25 cellular contexts compared by ENCODE assay signal in genomic region chr16:14280541-14280940, GRCh38.
"Had no signal": no experiment of that assay in that cellular context is flagged by ENCODE, and none has a peak within 500 bp of the region (broad histone marks: within the 10 kb centered on the region; RNA-seq: fewer than 3 reads in every experiment).

No MANE protein-coding gene starts in this region.

- H3K27me3 Mint-ChIP-seq: memory B cell had no signal

- H3K4me3 ChIP-seq: gastrocnemius medialis, left lung, lower lobe of right lung, prostate gland, sigmoid colon, skin epidermis, stomach, thoracic aorta, transverse colon had no signal

- H3K36me3 Mint-ChIP-seq: memory B cell, mesothelial cell of epicardium, natural killer cell had no signal

- H2AFZ ChIP-seq: parathyroid adenoma had no signal

- H3K36me3 ChIP-seq: gastrocnemius medialis, left lung, lower lobe of right lung, prostate gland, sigmoid colon, stomach, thoracic aorta, transverse colon had no signal

- H3K9me3 ChIP-seq: gastrocnemius medialis, left lung, lower lobe of right lung, prostate gland, sigmoid colon, thoracic aorta, transverse colon had no signal

- H3K27ac Mint-ChIP-seq: dendritic cell treated with granulocyte-macrophage colony-stimulating factor and Interleukin-4, amounts not matched to agents 40 ng/mL and 50 ng/mL, for 4 days; memory B cell; mesothelial cell of epicardium; natural killer cell had no signal

- FAIRE-seq: colon, keratinocyte had no signal

- H3K79me2 ChIP-seq: parathyroid adenoma had no signal

- H3K9ac ChIP-seq: parathyroid adenoma had no signal

- DNase-seq: cerebellar nuclear complex; erythroblast; gastrocnemius medialis; glutamatergic neuron; left lung; lower lobe of right lung; natural killer cell; occipital lobe; retina; sigmoid colon; stimulated activated CD4-positive, alpha-beta T cell treated with anti-CD3 and anti-CD28 coated beads, Interleukin-2, amount 100 ng/mL, for 24 hours; stimulated activated CD4-positive, alpha-beta T cell treated with anti-CD3 and anti-CD28 coated beads, Interleukin-4, amount 100 ng/mL, for 4 hours; stimulated activated naive CD4-positive, alpha-beta T cell; stomach; substantia nigra; transverse colon had no signal

- H3K27me3 ChIP-seq: gastrocnemius medialis, left lung, sigmoid colon, stomach, transverse colon had no signal

- H3K4me3 Mint-ChIP-seq: dendritic cell treated with granulocyte-macrophage colony-stimulating factor and Interleukin-4, amounts not matched to agents 40 ng/mL and 50 ng/mL, for 4 days; memory B cell; mesothelial cell of epicardium; natural killer cell had no signal

- H3K9me3 Mint-ChIP-seq: dendritic cell treated with granulocyte-macrophage colony-stimulating factor and Interleukin-4, amounts not matched to agents 40 ng/mL and 50 ng/mL, for 4 days; memory B cell; mesothelial cell of epicardium; natural killer cell had no signal

- H3K27ac ChIP-seq: gastrocnemius medialis, left lung, lower lobe of right lung, parathyroid adenoma, prostate gland, sigmoid colon, skin epidermis, stomach, thoracic aorta, transverse colon had no signal

- H3K4me1 ChIP-seq: gastrocnemius medialis, parathyroid adenoma, prostate gland had no signal
